Comparison of ENCODE assay signal across 8 cellular contexts in the genomic region with DNA sequence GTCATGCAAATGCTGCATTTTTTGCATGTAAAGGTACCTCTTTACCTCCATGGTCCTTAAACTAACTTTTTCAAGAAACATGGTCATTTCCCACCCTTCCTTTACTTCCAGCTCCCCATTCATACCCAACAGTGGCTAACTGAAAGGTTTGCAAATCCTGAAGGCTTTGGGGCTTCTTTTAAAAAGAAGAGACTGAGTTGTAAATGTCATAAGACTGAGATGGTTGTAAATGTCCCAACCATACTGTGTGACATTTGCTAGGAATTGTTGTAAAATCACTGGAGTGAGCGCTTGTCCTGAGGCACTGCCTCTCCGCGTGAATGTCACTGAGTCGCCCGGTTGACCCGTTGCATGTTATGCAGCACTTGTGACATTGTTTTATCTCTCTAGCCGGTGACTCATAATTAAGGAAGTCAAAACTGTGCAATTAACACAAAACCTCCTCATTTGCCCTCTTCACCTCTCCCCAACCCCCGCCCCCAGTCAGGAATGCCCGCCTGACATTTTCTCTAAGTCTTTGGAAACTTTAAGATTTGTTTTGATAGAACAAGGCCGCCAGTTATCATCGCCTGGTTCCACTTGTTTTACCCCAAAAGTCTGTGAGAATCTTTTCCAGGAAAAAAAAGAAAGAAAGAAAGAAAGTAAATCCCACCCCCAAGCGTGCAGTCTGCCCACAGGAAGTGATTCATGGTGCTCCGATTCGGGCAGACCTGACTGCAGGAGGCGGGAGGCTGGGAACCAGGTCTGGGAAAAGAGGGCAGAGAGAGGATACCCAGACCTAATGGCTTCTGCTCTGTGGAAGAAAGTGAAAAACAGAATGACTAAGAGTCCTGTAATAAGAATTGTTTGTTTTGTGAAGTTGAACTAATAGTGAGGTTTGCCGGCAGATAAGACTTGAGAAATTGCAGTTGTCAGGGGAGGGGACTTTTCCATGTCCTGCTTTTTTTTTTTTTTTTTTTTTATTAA.
DNase-seq lines count a peak whose midpoint lies in the region; ATAC-seq and TF ChIP-seq lines count a peak whose summit lies in the region.

No MANE protein-coding gene starts in this region.

- H3K4me3 ChIP-seq in epithelial cell of esophagus (ENCODE audit: low read length) (no peak overlapping the region), uterus (peak overlapping the region in 1 of 2 donors; percentile 17)
- H3K4me3 ChIP-seq in naive thymus-derived CD4-positive, alpha-beta T cell (ENCODE audit: low read length) = peak overlapping the region; percentile 0

- no peak for TF ChIP-seq POLR2A in uterus (IDR thresholded peaks at IDR 0.05)

- peaks cover 35 to 48% of the 10 kb centered on the region in 2 donors for H3K4me1 ChIP-seq in naive thymus-derived CD4-positive, alpha-beta T cell (ENCODE audit: control insufficient read depth in 2 of 2, insufficient read depth in 2 of 2, low read length in 2 of 2)
- peaks cover 28 to 40% of the 10 kb centered on the region in 2 donors for H3K4me1 ChIP-seq in uterus

- TF ChIP-seq CTCF in CD14-positive monocyte (IDR thresholded peaks at IDR 0.05) (no peak), epithelial cell of esophagus (IDR thresholded peaks at IDR 0.05; ENCODE audit: insufficient read depth, low read depth, low read length, missing control alignments) (no peak), uterus (IDR thresholded peaks at IDR 0.05) (no peak)

- H3K27ac Mint-ChIP-seq in CD14-positive monocyte = peak overlapping the region; percentile 94 to 99 (median 98)
- H3K27ac Mint-ChIP-seq in naive thymus-derived CD4-positive, alpha-beta T cell = peak overlapping the region in 6 of 9 donors; percentile 7 to 81 (median 30)

- H3K27ac ChIP-seq in naive thymus-derived CD4-positive, alpha-beta T cell (ENCODE audit: low read depth, low read length) = no peak overlapping the region
- peak overlapping the region; percentile 88 to 91 for H3K27ac ChIP-seq in uterus

- DNase-seq in CD14-positive monocyte (ENCODE audit: low spot score) (peak; percentile 88), HuH-7 (ENCODE audit: low spot score) (peak; percentile 68), epithelial cell of esophagus (ENCODE audit: low read depth) (peak; percentile 97), uterus (peak; percentile 65 to 84)
- DNase-seq in activated CD4-positive, alpha-beta T cell treated with anti-CD3 and anti-CD28 coated beads for 48 hours = peak; percentile 45
- peak in 1 of 9 donors; percentile 61 for DNase-seq in naive thymus-derived CD4-positive, alpha-beta T cell
- no peak for DNase-seq in effector CD4-positive, alpha-beta T cell

- peak; percentile 61 for ATAC-seq in naive thymus-derived CD4-positive, alpha-beta T cell
- no peak for ATAC-seq in GM21825 (IDR thresholded peaks at IDR 0.05; ENCODE audit: unreplicated experiment)

- CTCF ChIA-PET in naive thymus-derived CD4-positive, alpha-beta T cell (lab: Charles Lee) = interaction anchor here (0.6 kb wide), 1 partner anchor 35 kb away, joined by 3 read pairs; no protein-coding TSS in a partner anchor

- H3K4me3 Mint-ChIP-seq in CD14-positive monocyte = peak overlapping the region; percentile 69 to 82
- peak overlapping the region; percentile 4 to 74 (median 49) for H3K4me3 Mint-ChIP-seq in naive thymus-derived CD4-positive, alpha-beta T cell

- peaks cover 69% of the 10 kb centered on the region for H3K4me1 Mint-ChIP-seq in CD14-positive monocyte
- H3K4me1 Mint-ChIP-seq in naive thymus-derived CD4-positive, alpha-beta T cell = peaks cover 49 to 78% (median 66%) of the 10 kb centered on the region in 7 donors

- intact Hi-C loops in CD14-positive monocyte (cut with micrococcal nuclease) (loop anchor here (5.0 kb wide), 3 partner anchors 37 to 58 kb away; no protein-coding TSS in a partner anchor), uterus (cut with DNase I; ENCODE audit: low total_unique reads) (loop anchor here (5.0 kb wide), 1 partner anchor 37 kb away; no protein-coding TSS in a partner anchor)
- intact Hi-C loops in naive thymus-derived CD4-positive, alpha-beta T cell (cut with micrococcal nuclease) = loop anchor here (2.0 to 5.0 kb wide), 3 partner anchors 33 to 83 kb away; a partner anchor contains a TSS

- peaks cover 27 to 33% of the 10 kb centered on the region in 2 donors for H3K36me3 Mint-ChIP-seq in CD14-positive monocyte
- peaks cover 0 to 15% (median 0%) of the 10 kb centered on the region in 5 donors for H3K36me3 Mint-ChIP-seq in naive thymus-derived CD4-positive, alpha-beta T cell

- no peaks in the 10 kb centered on the region for H3K9me3 ChIP-seq in naive thymus-derived CD4-positive, alpha-beta T cell (ENCODE audit: control insufficient read depth in 2 of 3, low read length in 3 of 3)
- H3K9me3 ChIP-seq in uterus = no peaks in the 10 kb centered on the region

- H3K36me3 ChIP-seq in naive thymus-derived CD4-positive, alpha-beta T cell (ENCODE audit: control insufficient read depth in 2 of 3, insufficient read depth in 3 of 3, low read length in 3 of 3) = no peaks in the 10 kb centered on the region
- H3K36me3 ChIP-seq in uterus = no peaks in the 10 kb centered on the region

- no peaks in the 10 kb centered on the region for H3K27me3 ChIP-seq in naive thymus-derived CD4-positive, alpha-beta T cell (ENCODE audit: control insufficient read depth in 2 of 2, insufficient read depth in 2 of 2, low read length in 2 of 2)
- H3K27me3 ChIP-seq in uterus = no peaks in the 10 kb centered on the region

- peaks cover 0 to 2% (median 0%) of the 10 kb centered on the region in 3 donors for H3K27me3 Mint-ChIP-seq in CD14-positive monocyte (ENCODE audit: low read depth in 3 of 3)
- H3K27me3 Mint-ChIP-seq in naive thymus-derived CD4-positive, alpha-beta T cell = no peaks in the 10 kb centered on the region

- POLR2A ChIA-PET in naive thymus-derived CD4-positive, alpha-beta T cell (lab: Charles Lee) = interaction anchor here (0.6 to 0.8 kb wide), 2 partner anchors 11 to 34 kb away, joined by 3 to 5 read pairs; no protein-coding TSS in a partner anchor

- no peaks in the 10 kb centered on the region for H3K9me3 Mint-ChIP-seq in CD14-positive monocyte
- no peaks in the 10 kb centered on the region for H3K9me3 Mint-ChIP-seq in naive thymus-derived CD4-positive, alpha-beta T cell
